In the genomic region with DNA sequence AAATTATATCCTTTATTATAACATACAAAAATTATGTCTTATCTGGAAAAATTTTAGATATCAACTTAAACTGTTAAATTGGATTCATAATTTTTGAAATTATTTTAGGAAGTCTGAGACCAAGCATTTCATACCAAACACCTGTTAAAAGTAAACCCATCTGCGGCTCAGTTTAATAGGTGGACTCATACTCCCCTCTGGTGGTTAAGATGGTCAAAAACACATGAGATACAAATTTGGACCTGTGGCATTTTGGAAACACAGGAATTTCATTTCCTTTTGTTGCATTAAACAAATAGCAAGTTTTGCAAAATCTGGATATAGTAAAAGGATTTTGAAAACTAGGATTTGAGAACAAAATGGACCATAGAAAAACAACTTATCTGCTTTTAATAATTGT, we compare ENCODE assay signal across 8 cellular contexts. TPM values are rescaled to one million over a fixed set of nuclear protein-coding genes. Genes with fewer than 3 reads are reported as not detected.
DNase-seq lines count a peak whose midpoint lies in the region; ATAC-seq and TF ChIP-seq lines count a peak whose summit lies in the region.

No MANE protein-coding gene starts in this region.

- H3K27ac Mint-ChIP-seq in CD4-positive, alpha-beta T cell = no peak overlapping the region

- H3K27me3 ChIP-seq in CD4-positive, alpha-beta T cell (ENCODE audit: control insufficient read depth, insufficient read depth, low read length) = no peaks in the 10 kb centered on the region
- no peaks in the 10 kb centered on the region for H3K27me3 ChIP-seq in left lung

- ATAC-seq in CD4-positive, alpha-beta T cell (ENCODE audit: poor library complexity) = no peak
- ATAC-seq in GM18907 (IDR thresholded peaks at IDR 0.05; ENCODE audit: unreplicated experiment) = peak; percentile 57
- ATAC-seq in left lung = peak; percentile 82

- no peaks in the 10 kb centered on the region for H3K9me3 ChIP-seq in CD4-positive, alpha-beta T cell (ENCODE audit: control insufficient read depth, low read length)
- H3K9me3 ChIP-seq in left lung = no peaks in the 10 kb centered on the region

- H3K27ac ChIP-seq in CD4-positive, alpha-beta T cell (ENCODE audit: low read depth, low read length) = no peak overlapping the region
- H3K27ac ChIP-seq in left lung = no peak overlapping the region

- H3K4me3 ChIP-seq in astrocyte of the cerebellum (ENCODE audit: low read depth, low read length) (no peak overlapping the region), left lung (no peak overlapping the region)

- H3K4me1 ChIP-seq in left lung = no peaks in the 10 kb centered on the region

- peaks cover 4% of the 10 kb centered on the region for H3K36me3 Mint-ChIP-seq in CD4-positive, alpha-beta T cell (ENCODE audit: low read depth)

- H3K9me3 Mint-ChIP-seq in CD4-positive, alpha-beta T cell = no peaks in the 10 kb centered on the region

- TF ChIP-seq CTCF in CD4-positive, alpha-beta T cell (IDR thresholded peaks at IDR 0.05) = peak; percentile 40
- TF ChIP-seq CTCF in LNCAP (IDR thresholded peaks at IDR 0.05) = peak; percentile 63
- peak; percentile 44 for TF ChIP-seq CTCF in astrocyte of the cerebellum (IDR thresholded peaks at IDR 0.05; ENCODE audit: low read depth, low read length, missing control alignments)
- peak in 1 of 2 donors; percentile 35 for TF ChIP-seq CTCF in left lung (IDR thresholded peaks at IDR 0.05)

- no peaks in the 10 kb centered on the region for H3K36me3 ChIP-seq in left lung

- POLR2A ChIA-PET in CD4-positive, alpha-beta T cell (lab: Charles Lee) = no interaction called here

- CTCF ChIA-PET in CD4-positive, alpha-beta T cell (lab: Charles Lee) = no interaction called here

- no peaks in the 10 kb centered on the region for H3K4me1 Mint-ChIP-seq in CD4-positive, alpha-beta T cell (ENCODE audit: low read depth)

- DNase-seq in CD4-positive, alpha-beta T cell = no peak
- DNase-seq in astrocyte of the cerebellum (ENCODE audit: low read depth) (peak; percentile 32), left lung (no peak), activated gamma-delta T cell (lab: John Stamatoyannopoulos, UW) (no peak)
- DNase-seq in effector CD8-positive, alpha-beta T cell (lab: John Stamatoyannopoulos, UW) = no peak
- no peak for DNase-seq in activated T-cell treated with anti-CD3 and anti-CD28 coated beads, Interleukin-2, amount 50 U/mL, for 48 hours

- intact Hi-C loops in CD4-positive, alpha-beta T cell (cut with DNase I, micrococcal nuclease) = loop anchor here (5.0 to 10.0 kb wide), 2 partner anchors 1592 to 1595 kb away; no protein-coding TSS in a partner anchor
- intact Hi-C loops in left lung (cut with DNase I) = no loop called here

- H3K27me3 Mint-ChIP-seq in CD4-positive, alpha-beta T cell = no peaks in the 10 kb centered on the region

- in situ Hi-C loops in astrocyte of the cerebellum (cut with HindIII; ENCODE audit: low sequenced_read_pairs) = no loop called here

- H3K4me3 Mint-ChIP-seq in CD4-positive, alpha-beta T cell = no peak overlapping the region

RNA-seq across cellular contexts. Expression of gene RGMB, which starts 53.7 kb away (rescaled TPM):
- 10 to 100 TPM; 15.8 to 15.9 TPM for total RNA-seq in CD4-positive, alpha-beta T cell
- 10 to 100 TPM; 12.2 to 21.3 TPM for total RNA-seq in left lung

Comparison
In these comparisons a context has a peak if more than half of its experiments do, and no peak if none do; other contexts are left out.
1. intact Hi-C loops: an anchor here in CD4-positive, alpha-beta T cell (5.0 to 10.0 kb wide); none called in left lung.